In genomic region chr9:7507539-7508251, GRCh38 we compare ENCODE assay signal across 22 cellular contexts.
A peak's percentile ranks its signal among the peaks of the same experiment; 100 is the strongest.
DNase-seq lines count a peak whose midpoint lies in the region; ATAC-seq and TF ChIP-seq lines count a peak whose summit lies in the region.
"Had no signal": no experiment of that assay in that cellular context is flagged by ENCODE, and none has a peak within 500 bp of the region (broad histone marks: within the 10 kb centered on the region; RNA-seq: fewer than 3 reads in every experiment).

No MANE protein-coding gene starts in this region.

- DNase-seq in Right ventricle myocardium superior (peak; percentile 81), cardiac septum (ENCODE audit: low spot score) (no peak), left ventricle myocardium inferior (peak; percentile 56), lower lobe of right lung (peak; percentile 45), RWPE1 (ENCODE audit: low spot score) (no peak), NCI-H82 (lab: John Stamatoyannopoulos, UW) (no peak)
- DNase-seq: 8988T; ACHN; AML-193; BE2C; CD4-positive, alpha-beta T cell; CD8-positive, alpha-beta memory T cell; DMS 273 treated with DMSO at 0.1 percent for 48 hours; DMS79; EL; GF-D8; H9 had no signal

- no peak overlapping the region for H3K4me3 ChIP-seq in left ventricle myocardium inferior
- H3K4me3 ChIP-seq in lower lobe of right lung: no peak overlapping the region
- H3K4me3 ChIP-seq: A549; BLaER1 treated with 17β-estradiol and CSF1 and Interleukin-3, amounts not matched to agents 10 nM and 100 nM; GM23338 had no signal

- H3K36me3 ChIP-seq in left ventricle myocardium inferior (no peaks in the 10 kb centered on the region), lower lobe of right lung (no peaks in the 10 kb centered on the region)
- H3K36me3 ChIP-seq: BE2C; BLaER1 treated with 17β-estradiol and CSF1 and Interleukin-3, amounts not matched to agents 10 nM and 100 nM had no signal

- CTCF ChIA-PET in RWPE1 (lab: Yijun Ruan, JAX): no interaction called here

- H3K27ac ChIP-seq in left ventricle myocardium inferior (replicated peaks) (peak overlapping the region; percentile 60), lower lobe of right lung (no peak overlapping the region), RWPE1 (no peak overlapping the region)
- H3K27ac ChIP-seq: A549; BLaER1 treated with 17β-estradiol and CSF1 and Interleukin-3, amounts not matched to agents 10 nM and 100 nM had no signal

- no peaks in the 10 kb centered on the region for H3K9me3 ChIP-seq in left ventricle myocardium inferior (replicated peaks)
- H3K9me3 ChIP-seq in lower lobe of right lung: no peaks in the 10 kb centered on the region
- H3K9me3 ChIP-seq: A549; BE2C; BLaER1 treated with 17β-estradiol and CSF1 and Interleukin-3, amounts not matched to agents 10 nM and 100 nM had no signal

- H3K4me1 ChIP-seq in left ventricle myocardium inferior (peaks cover 16% of the 10 kb centered on the region), lower lobe of right lung (no peaks in the 10 kb centered on the region)
- H3K4me1 ChIP-seq: A549; BE2C; BLaER1 treated with 17β-estradiol and CSF1 and Interleukin-3, amounts not matched to agents 10 nM and 100 nM had no signal

- H3K27me3 ChIP-seq in left ventricle myocardium inferior (ENCODE audit: low read depth) (no peaks in the 10 kb centered on the region), lower lobe of right lung (ENCODE audit: low read depth) (no peaks in the 10 kb centered on the region)
- H3K27me3 ChIP-seq: BE2C; BLaER1 treated with 17β-estradiol and CSF1 and Interleukin-3, amounts not matched to agents 10 nM and 100 nM had no signal

- TF ChIP-seq CTCF in left ventricle myocardium inferior (IDR thresholded peaks at IDR 0.05; ENCODE audit: borderline replicate concordance) (no peak), lower lobe of right lung (IDR thresholded peaks at IDR 0.05) (no peak), RWPE1 (conservative IDR thresholded peaks at IDR 0.05; ENCODE audit: low read depth) (no peak)

- ATAC-seq in Right ventricle myocardium superior (ENCODE audit: poor library complexity): peak; percentile 78
- peak; percentile 38 to 42 for ATAC-seq in lower lobe of right lung
- no peak for ATAC-seq in HG03571 (IDR thresholded peaks at IDR 0.05; ENCODE audit: unreplicated experiment)
- ATAC-seq: A549, GM23338, HCT116 had no signal

- intact Hi-C loops in Right ventricle myocardium superior (cut with DNase I): no loop called here
- intact Hi-C loops in cardiac septum (cut with DNase I): no loop called here
- intact Hi-C loops in left ventricle myocardium inferior (cut with micrococcal nuclease): no loop called here
- intact Hi-C loops in lower lobe of right lung (cut with DNase I): no loop called here

- POLR2A ChIA-PET in RWPE1 (lab: Yijun Ruan, JAX; ENCODE audit: low non-redundant PET): no interaction called here

Comparison
In these comparisons a context has a peak if more than half of its experiments do, and no peak if none do; other contexts are left out.
1. DNase-seq: peak in Right ventricle myocardium superior (single experiment), left ventricle myocardium inferior (single experiment) and lower lobe of right lung (single experiment); none in cardiac septum (single experiment), RWPE1 (single experiment) and NCI-H82 (single experiment).